In genomic region chr1:230340778-230341546, GRCh38 we compare ENCODE assay signal across 1 cellular context.
TF ChIP-seq lines count a peak whose summit lies in the region.

No MANE protein-coding gene starts in this region.

TF ChIP-seq in GM23338, 12 proteins besides CTCF, POLR2A, EP300 and RAD21 (continued from another document):
- TF ChIP-seq EZH2 (IDR thresholded peaks at IDR 0.05; ENCODE audit: low read depth, unreplicated experiment) (no peak), ETS1 (IDR thresholded peaks at IDR 0.05) (no peak), REST (IDR thresholded peaks at IDR 0.05; ENCODE audit: unreplicated experiment) (no peak)
